Comparison of ENCODE assay signal across 3 cellular contexts in the genomic region with DNA sequence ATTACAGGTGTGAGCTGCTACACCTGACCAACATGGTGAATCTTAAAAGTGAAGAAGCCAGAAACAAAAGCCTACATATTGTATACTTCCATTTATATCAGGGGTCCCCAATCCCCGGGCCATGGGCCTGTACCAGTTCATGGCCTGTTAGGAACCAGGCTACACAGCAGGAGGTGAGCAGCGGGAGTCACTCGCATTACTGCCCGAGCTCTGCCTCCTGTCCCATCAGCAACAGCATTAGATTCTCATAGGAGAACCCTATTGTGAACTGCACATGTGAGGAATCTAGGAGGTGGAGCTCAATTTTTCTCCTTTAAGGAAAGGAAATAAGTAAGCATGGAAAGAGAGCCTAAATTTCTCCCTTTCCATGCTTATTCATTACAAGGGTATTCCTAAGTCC.
TF ChIP-seq lines count a peak whose summit lies in the region.

No MANE protein-coding gene starts in this region.

TF ChIP-seq in HepG2, 621 proteins besides CTCF, POLR2A, EP300 and RAD21:
- TF ChIP-seq RBM22 (optimal IDR thresholded peaks at IDR 0.05; ENCODE audit: low read length), result peak; percentile 82
- TF ChIP-seq ZNF30 (CRISPR knock-in tag; IDR thresholded peaks at IDR 0.05), result no peak

TF ChIP-seq in GM23338, 12 proteins besides CTCF, POLR2A, EP300 and RAD21 (continues in another document):
- TF ChIP-seq NANOG (IDR thresholded peaks at IDR 0.05; ENCODE audit: borderline replicate concordance), result no peak
- TF ChIP-seq EZH2 (IDR thresholded peaks at IDR 0.05; ENCODE audit: low read depth, unreplicated experiment), result no peak
- TF ChIP-seq EZH2phosphoT487 (IDR thresholded peaks at IDR 0.05; ENCODE audit: unreplicated experiment), result no peak
- TF ChIP-seq STAT1 (IDR thresholded peaks at IDR 0.05; ENCODE audit: unreplicated experiment), result no peak
- TF ChIP-seq REST (IDR thresholded peaks at IDR 0.05; ENCODE audit: unreplicated experiment), result no peak
- TF ChIP-seq JUNB (IDR thresholded peaks at IDR 0.05; ENCODE audit: unreplicated experiment), result no peak
- TF ChIP-seq, protein P1, sequence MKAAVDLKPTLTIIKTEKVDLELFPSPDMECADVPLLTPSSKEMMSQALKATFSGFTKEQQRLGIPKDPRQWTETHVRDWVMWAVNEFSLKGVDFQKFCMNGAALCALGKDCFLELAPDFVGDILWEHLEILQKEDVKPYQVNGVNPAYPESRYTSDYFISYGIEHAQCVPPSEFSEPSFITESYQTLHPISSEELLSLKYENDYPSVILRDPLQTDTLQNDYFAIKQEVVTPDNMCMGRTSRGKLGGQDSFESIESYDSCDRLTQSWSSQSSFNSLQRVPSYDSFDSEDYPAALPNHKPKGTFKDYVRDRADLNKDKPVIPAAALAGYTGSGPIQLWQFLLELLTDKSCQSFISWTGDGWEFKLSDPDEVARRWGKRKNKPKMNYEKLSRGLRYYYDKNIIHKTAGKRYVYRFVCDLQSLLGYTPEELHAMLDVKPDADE (IDR thresholded peaks at IDR 0.05), result no peak
- TF ChIP-seq CREB1 (CRISPR knock-in tag; IDR thresholded peaks at IDR 0.05; ENCODE audit: low read depth), result no peak
- no peak for TF ChIP-seq POLR2AphosphoS5 (IDR thresholded peaks at IDR 0.05; ENCODE audit: low read depth)

TF ChIP-seq in K562, 482 proteins besides CTCF, POLR2A, EP300 and RAD21:
- TF ChIP-seq E2F1 (CRISPR knock-in tag; IDR thresholded peaks at IDR 0.05) (no peak), HDAC3 (IDR thresholded peaks at IDR 0.05; ENCODE audit: borderline replicate concordance, partially characterized antibody) (no peak), ZKSCAN1 (IDR thresholded peaks at IDR 0.05; ENCODE audit: low read depth, low read length) (no peak), KAT2B (IDR thresholded peaks at IDR 0.05; ENCODE audit: low read depth, low read length) (no peak), ERF (CRISPR knock-in tag; IDR thresholded peaks at IDR 0.05) (no peak), ZBTB8A (IDR thresholded peaks at IDR 0.05; ENCODE audit: partially characterized antibody) (no peak), TEAD4 (IDR thresholded peaks at IDR 0.05; ENCODE audit: low read length) (no peak), TEAD4 (CRISPR knock-in tag; IDR thresholded peaks at IDR 0.05; ENCODE audit: borderline replicate concordance) (no peak), TSC22D4 (tag; IDR thresholded peaks at IDR 0.05) (no peak), HDAC1 (IDR thresholded peaks at IDR 0.05) (no peak)
